In genomic region chr19:55654323-55654832, GRCh38 we compare ENCODE assay signal across 8 cellular contexts. TPM values are rescaled to one million over a fixed set of nuclear protein-coding genes. Genes with fewer than 3 reads are reported as not detected.
DNase-seq lines count a peak whose midpoint lies in the region; ATAC-seq and TF ChIP-seq lines count a peak whose summit lies in the region.

No MANE protein-coding gene starts in this region.

- H3K4me1 ChIP-seq in neutrophil (ENCODE audit: control insufficient read depth in 1 of 2, insufficient read depth in 1 of 2, low read depth in 1 of 2, low read length in 1 of 2) (peaks cover 29 to 36% of the 10 kb centered on the region in 2 experiments), subcutaneous abdominal adipose tissue (ENCODE audit: control insufficient read depth in 5 of 5, insufficient read depth in 5 of 5, low read length in 5 of 5) (peaks cover 24 to 50% (median 43%) of the 10 kb centered on the region in 5 donors)

- peaks cover 41% of the 10 kb centered on the region for H3K36me3 ChIP-seq in SK-N-MC (ENCODE audit: insufficient read depth, low read length)
- peaks cover 14% of the 10 kb centered on the region for H3K36me3 ChIP-seq in neutrophil
- H3K36me3 ChIP-seq in subcutaneous abdominal adipose tissue (ENCODE audit: control insufficient read depth in 5 of 5, insufficient read depth in 5 of 5, low read length in 5 of 5): peaks cover 0 to 15% (median 11%) of the 10 kb centered on the region in 5 donors

- TF ChIP-seq CTCF in neutrophil (IDR thresholded peaks at IDR 0.05): peak; percentile 23

- H3K9ac ChIP-seq in SK-N-MC (ENCODE audit: insufficient read length) (peak overlapping the region; percentile 100), subcutaneous abdominal adipose tissue (ENCODE audit: low read length in 5 of 5) (peak overlapping the region; percentile 88 to 98 (median 97))

- peak; percentile 48 for ATAC-seq in HG02588 (IDR thresholded peaks at IDR 0.05; ENCODE audit: unreplicated experiment)
- peak; percentile 65 to 78 for ATAC-seq in activated naive CD4-positive, alpha-beta T cell treated with anti-CD3 and anti-CD28 coated beads, Interleukin-2, amount 50 U/mL, for 72 hours

- peak overlapping the region; percentile 99 to 100 for H3K27ac Mint-ChIP-seq in activated naive CD4-positive, alpha-beta T cell treated with anti-CD3 and anti-CD28 coated beads, Interleukin-2, amount 50 U/mL, for 72 hours

- H3K4me3 ChIP-seq in SK-N-MC (peak overlapping the region; percentile 96), neutrophil (ENCODE audit: low read depth in 1 of 2, low read length in 1 of 2) (peak overlapping the region; percentile 71 to 100), subcutaneous abdominal adipose tissue (ENCODE audit: low read depth in 1 of 5, low read length in 5 of 5) (peak overlapping the region; percentile 79 to 97 (median 89))

- DNase-seq in GM03348 (ENCODE audit: low spot score) (peak; percentile 94), NCI-H1048 (lab: John Stamatoyannopoulos, UW) (peak; percentile 98), SK-N-MC (ENCODE audit: low read depth, low spot score) (peak; percentile 96), germinal center (ENCODE audit: low spot score) (peak; percentile 89)
- peak; percentile 97 to 99 for DNase-seq in activated naive CD4-positive, alpha-beta T cell treated with anti-CD3 and anti-CD28 coated beads, Interleukin-2, amount 50 U/mL, for 72 hours (ENCODE audit: low spot score in 2 of 2)

- no peaks in the 10 kb centered on the region for H3K9me3 Mint-ChIP-seq in activated naive CD4-positive, alpha-beta T cell treated with anti-CD3 and anti-CD28 coated beads, Interleukin-2, amount 50 U/mL, for 72 hours

- no peaks in the 10 kb centered on the region for H3K9me3 ChIP-seq in SK-N-MC (ENCODE audit: low read depth, low read length)
- H3K9me3 ChIP-seq in neutrophil: no peaks in the 10 kb centered on the region
- H3K9me3 ChIP-seq in subcutaneous abdominal adipose tissue (ENCODE audit: control insufficient read depth in 5 of 5, low read length in 5 of 5): no peaks in the 10 kb centered on the region

- H3K36me3 Mint-ChIP-seq in activated naive CD4-positive, alpha-beta T cell treated with anti-CD3 and anti-CD28 coated beads, Interleukin-2, amount 50 U/mL, for 72 hours: peaks cover 28 to 29% of the 10 kb centered on the region in 2 donors

- H3K27me3 ChIP-seq in neutrophil: peaks cover 2% of the 10 kb centered on the region
- no peaks in the 10 kb centered on the region for H3K27me3 ChIP-seq in subcutaneous abdominal adipose tissue (ENCODE audit: control insufficient read depth in 5 of 5, insufficient read depth in 4 of 5, low read length in 5 of 5)

- H3K27ac ChIP-seq in SK-N-MC (peak overlapping the region; percentile 99), neutrophil (peak overlapping the region; percentile 96), subcutaneous abdominal adipose tissue (ENCODE audit: low read depth, low read length) (peak overlapping the region; percentile 94)

RNA-seq across cellular contexts. Expression of gene U2AF2, which starts 0.5 kb away (rescaled TPM):
- total RNA-seq in activated naive CD4-positive, alpha-beta T cell treated with anti-CD3 and anti-CD28 coated beads, Interleukin-2, amount 50 U/mL, for 72 hours: 100 to 1,000 TPM; 270 to 312 TPM

RNA-seq across cellular contexts. Expression of gene CCDC106, which starts 6.4 kb away (rescaled TPM):
- total RNA-seq in activated naive CD4-positive, alpha-beta T cell treated with anti-CD3 and anti-CD28 coated beads, Interleukin-2, amount 50 U/mL, for 72 hours: 10 to 100 TPM in 1 of 2 donors, 1 to 10 TPM in 1; 2.9 to 13.6 TPM

RNA-seq across cellular contexts. Expression of gene ZNF581, which starts 10.9 kb away (rescaled TPM):
- 10 to 100 TPM; 39.9 to 40.0 TPM for total RNA-seq in activated naive CD4-positive, alpha-beta T cell treated with anti-CD3 and anti-CD28 coated beads, Interleukin-2, amount 50 U/mL, for 72 hours

RNA-seq across cellular contexts. Expression of gene ZNF580, which starts 13.6 kb away (rescaled TPM):
- total RNA-seq in activated naive CD4-positive, alpha-beta T cell treated with anti-CD3 and anti-CD28 coated beads, Interleukin-2, amount 50 U/mL, for 72 hours: 10 to 100 TPM; 18.2 to 33.9 TPM

RNA-seq across cellular contexts. Expression of gene EPN1, which starts 20.6 kb away (rescaled TPM):
- total RNA-seq in activated naive CD4-positive, alpha-beta T cell treated with anti-CD3 and anti-CD28 coated beads, Interleukin-2, amount 50 U/mL, for 72 hours: 10 to 100 TPM; 23.1 to 46.4 TPM

Comparison
In these comparisons a context has a peak if more than half of its experiments do, and no peak if none do; other contexts are left out.
1. Peak in every context shown above with its lines: DNase-seq, ATAC-seq, H3K4me3 ChIP-seq and H3K27ac ChIP-seq.